ENCODE assay signal across 22 cellular contexts in the genomic region with DNA sequence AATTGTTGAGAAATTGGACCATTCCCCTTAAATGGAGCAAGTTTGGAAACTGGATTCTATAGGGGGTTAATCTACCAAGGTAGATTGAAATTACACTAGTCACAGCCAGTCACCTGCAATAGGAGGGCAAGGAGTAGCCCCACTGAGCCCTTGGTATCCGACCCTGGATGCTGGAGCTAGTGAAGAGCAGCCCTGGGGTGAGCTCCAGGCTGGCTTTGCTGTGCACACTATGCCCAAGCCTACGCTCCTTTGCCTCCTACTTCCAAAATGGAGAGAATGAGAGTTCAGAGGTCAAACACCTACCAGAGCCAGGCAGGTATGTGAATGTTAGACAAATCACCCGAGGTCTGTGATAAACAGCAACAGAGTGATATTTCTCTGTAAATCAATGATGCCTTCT. TPM values are rescaled to one million over a fixed set of nuclear protein-coding genes. Genes with fewer than 3 reads are reported as not detected.
DNase-seq lines count a peak whose midpoint lies in the region; ATAC-seq and TF ChIP-seq lines count a peak whose summit lies in the region.
"Had no signal": no experiment of that assay in that cellular context is flagged by ENCODE, and none has a peak within 500 bp of the region (broad histone marks: within the 10 kb centered on the region; RNA-seq: fewer than 3 reads in every experiment).

No MANE protein-coding gene starts in this region.

- no peaks in the 10 kb centered on the region for H3K9me3 Mint-ChIP-seq in T-helper 1 cell treated with Interleukin-12 subunit alpha and Interleukin-12 subunit beta and Interleukin-4 antibody, amounts not matched to agents 30 μg/mL and 1 μg/mL, for 36 hours
- H3K9me3 Mint-ChIP-seq in T-cell = no peaks in the 10 kb centered on the region
- H3K9me3 Mint-ChIP-seq: activated naive CD4-positive, alpha-beta T cell treated with anti-CD3 and anti-CD28 coated beads, Interleukin-2, amount 50 U/mL, for 72 hours had no signal

- peak overlapping the region; percentile 20 for H3K27ac Mint-ChIP-seq in T-helper 1 cell treated with Interleukin-12 subunit alpha and Interleukin-12 subunit beta and Interleukin-4 antibody, amounts not matched to agents 30 μg/mL and 1 μg/mL, for 36 hours
- H3K27ac Mint-ChIP-seq in T-cell = peak overlapping the region; percentile 36 to 61

- H3K36me3 ChIP-seq in A673 (ENCODE audit: insufficient read depth, low read length, poor library complexity, severe bottlenecking) (peaks cover 48% of the 10 kb centered on the region), mesenchymal stem cell (ENCODE audit: control insufficient read depth in 1 of 2, insufficient read depth in 2 of 2, low read depth in 1 of 2, low read length in 2 of 2) (peaks cover 28 to 56% of the 10 kb centered on the region in 2 experiments)

- H3K23ac ChIP-seq in mesenchymal stem cell (ENCODE audit: low read length in 2 of 2) = no peak overlapping the region

- H3K36me3 Mint-ChIP-seq in T-helper 1 cell treated with Interleukin-12 subunit alpha and Interleukin-12 subunit beta and Interleukin-4 antibody, amounts not matched to agents 30 μg/mL and 1 μg/mL, for 36 hours (ENCODE audit: low read depth) = peaks cover 33% of the 10 kb centered on the region
- H3K36me3 Mint-ChIP-seq in T-cell = peaks cover 30% of the 10 kb centered on the region

- no peaks in the 10 kb centered on the region for H3K27me3 ChIP-seq in A673 (replicated peaks; ENCODE audit: insufficient read depth, low read depth, low read length, poor library complexity)
- no peaks in the 10 kb centered on the region for H3K27me3 ChIP-seq in mesenchymal stem cell (ENCODE audit: control insufficient read depth in 1 of 2, insufficient read depth in 1 of 2, low read length in 2 of 2)
- H3K27me3 ChIP-seq: esophagus muscularis mucosa, pancreas, tibial artery had no signal

- no peak overlapping the region for H2BK12ac ChIP-seq in mesenchymal stem cell (ENCODE audit: low read length in 2 of 2)

- no peak overlapping the region for H4K8ac ChIP-seq in mesenchymal stem cell (ENCODE audit: low read length)

- H3K9me3 ChIP-seq in A673 (ENCODE audit: low read depth, low read length, poor library complexity, severe bottlenecking) (no peaks in the 10 kb centered on the region), mesenchymal stem cell (ENCODE audit: control insufficient read depth, low read length) (no peaks in the 10 kb centered on the region)
- H3K9me3 ChIP-seq: A549, esophagus muscularis mucosa, pancreas, tibial artery had no signal

- H3K4ac ChIP-seq in mesenchymal stem cell (ENCODE audit: low read depth in 1 of 2, low read length in 2 of 2) = no peak overlapping the region

- H2BK5ac ChIP-seq in mesenchymal stem cell (ENCODE audit: low read depth, low read length, poor library complexity, severe bottlenecking) = no peak overlapping the region

- H2AFZ ChIP-seq in mesenchymal stem cell (ENCODE audit: low read depth, low read length) = no peak overlapping the region

- peaks cover 2% of the 10 kb centered on the region for H3K79me1 ChIP-seq in mesenchymal stem cell (replicated peaks; ENCODE audit: low read length, poor library complexity, severe bottlenecking)

- H4K91ac ChIP-seq in mesenchymal stem cell (ENCODE audit: low read length) = no peak overlapping the region

- CTCF ChIA-PET in A673 (lab: Charles Lee) (no interaction called here), T-cell (lab: Charles Lee) (interaction anchor here in 1 of 2 donors (0.5 kb wide), 1 partner anchor 14 kb away, joined by 3 read pairs; no protein-coding TSS in a partner anchor)

- H3K4me3 Mint-ChIP-seq in T-helper 1 cell treated with Interleukin-12 subunit alpha and Interleukin-12 subunit beta and Interleukin-4 antibody, amounts not matched to agents 30 μg/mL and 1 μg/mL, for 36 hours = no peak overlapping the region
- H3K4me3 Mint-ChIP-seq in T-cell = no peak overlapping the region

- POLR2A ChIA-PET in A673 (lab: Charles Lee; ENCODE audit: low non-redundant PET) (no interaction called here), T-cell (lab: Charles Lee) (interaction anchor here in 1 of 2 donors (0.5 kb wide), 1 partner anchor 135 kb away, joined by 3 read pairs; no protein-coding TSS in a partner anchor)

- H3K9ac ChIP-seq in mesenchymal stem cell (ENCODE audit: low read length) = no peak overlapping the region
- H3K9ac ChIP-seq: KMS-11 had no signal

- H3K4me2 ChIP-seq in mesenchymal stem cell (ENCODE audit: low read length, poor library complexity, severe bottlenecking) = no peak overlapping the region
- H3K4me2 ChIP-seq: A549, KMS-11 had no signal

- H3K14ac ChIP-seq in mesenchymal stem cell (ENCODE audit: low read length in 2 of 2) = no peak overlapping the region

- intact Hi-C loops in A673 (cut with micrococcal nuclease; ENCODE audit: unreplicated experiment) = no loop called here

- no peak overlapping the region for H2BK120ac ChIP-seq in mesenchymal stem cell (ENCODE audit: low read depth, low read length)

- peak overlapping the region; percentile 7 for H2AK5ac ChIP-seq in mesenchymal stem cell (ENCODE audit: low read length, severe bottlenecking)

- no peak overlapping the region for H3K4me3 ChIP-seq in A673 (ENCODE audit: low read depth, low read length, poor library complexity, severe bottlenecking)
- H3K4me3 ChIP-seq in mesenchymal stem cell (ENCODE audit: insufficient read depth in 1 of 2, low read depth in 1 of 2, low read length in 2 of 2) = no peak overlapping the region
- H3K4me3 ChIP-seq: A549, esophagus muscularis mucosa, pancreas, SK-N-MC, skin epidermis, tibial artery had no signal

- H3K4me1 ChIP-seq in A673 (ENCODE audit: insufficient read depth, low read length, poor library complexity, severe bottlenecking) (no peaks in the 10 kb centered on the region), mesenchymal stem cell (ENCODE audit: control insufficient read depth, insufficient read depth, low read depth, low read length) (peaks cover 4% of the 10 kb centered on the region)
- H3K4me1 ChIP-seq: pancreas had no signal

- no peak for ATAC-seq in T-cell (replicated peaks in 1 of 4)
- ATAC-seq: A549; activated naive CD4-positive, alpha-beta T cell treated with anti-CD3 and anti-CD28 coated beads, Interleukin-2, amount 50 U/mL, for 72 hours; pancreas had no signal

- no peak overlapping the region for H3K18ac ChIP-seq in mesenchymal stem cell (ENCODE audit: low read depth in 1 of 2, low read length in 2 of 2)

- WGBS in mesenchymal stem cell = 100% methylated on average over 3 of the region's 3 CpGs

- no peak overlapping the region for H2BK15ac ChIP-seq in mesenchymal stem cell (ENCODE audit: low read depth, poor library complexity, severe bottlenecking)

- H3K4me1 Mint-ChIP-seq in T-helper 1 cell treated with Interleukin-12 subunit alpha and Interleukin-12 subunit beta and Interleukin-4 antibody, amounts not matched to agents 30 μg/mL and 1 μg/mL, for 36 hours (ENCODE audit: low read depth) = peaks cover 9% of the 10 kb centered on the region
- peaks cover 12 to 15% (median 13%) of the 10 kb centered on the region in 3 donors for H3K4me1 Mint-ChIP-seq in T-cell

- peak overlapping the region; percentile 58 for H3K27ac ChIP-seq in A673 (ENCODE audit: low read depth, low read length, poor library complexity, severe bottlenecking)
- H3K27ac ChIP-seq in mesenchymal stem cell (ENCODE audit: low read length, poor library complexity, severe bottlenecking) = peak overlapping the region; percentile 20
- H3K27ac ChIP-seq: A549, esophagus muscularis mucosa, KMS-11, pancreas, skin epidermis, tibial artery had no signal

- DNase-seq in T-helper 1 cell (no peak), A673 (ENCODE audit: low spot score) (no peak), T-cell (no peak), mesenchymal stem cell (no peak), NCI-H526 (lab: John Stamatoyannopoulos, UW) (no peak), OCI-M2 (lab: John Stamatoyannopoulos, UW; ENCODE audit: unreplicated experiment) (no peak), NCI-H187 treated with DMSO at 0.1 percent for 48 hours (lab: John Stamatoyannopoulos, UW) (no peak)
- DNase-seq: CD8-positive, alpha-beta memory T cell; NCI-H1048; NCI-H524 treated with DMSO at 0.1 percent for 48 hours; stimulated activated CD4-positive, alpha-beta T cell treated with anti-CD3 and anti-CD28 coated beads, Interleukin-4, amount 100 ng/mL, for 24 hours had no signal

- BruUV-seq in A673 (replicated peaks; lab: Mats Ljungman, UMichigan) = no TSS peak

- TF ChIP-seq CTCF in A673 (conservative IDR thresholded peaks at IDR 0.05; ENCODE audit: low read depth, low read length) = no peak

- no peaks in the 10 kb centered on the region for H3K27me3 Mint-ChIP-seq in T-helper 1 cell treated with Interleukin-12 subunit alpha and Interleukin-12 subunit beta and Interleukin-4 antibody, amounts not matched to agents 30 μg/mL and 1 μg/mL, for 36 hours (ENCODE audit: low read depth)
- H3K27me3 Mint-ChIP-seq in T-cell = no peaks in the 10 kb centered on the region
- H3K27me3 Mint-ChIP-seq: CD8-positive, alpha-beta memory T cell had no signal

RNA-seq across cellular contexts. Expression of a gene that starts 23.7 kb away (rescaled TPM):
- total RNA-seq in A673 (2021) (216 and 223 TPM in 2 replicates), T-cell (100 to 1,000 TPM; 108 to 145 (median 122) TPM)
- 122 TPM for polyA plus RNA-seq in mesenchymal stem cell (2013, experiment 1 of 2)
- 130 TPM for polyA plus RNA-seq in mesenchymal stem cell (2013, experiment 2 of 2)

RNA-seq across cellular contexts. Expression of a gene that starts 34.4 kb away (rescaled TPM):
- total RNA-seq in A673 (2021) (0.09 and 0.24 TPM in 2 replicates), T-cell (10 to 100 TPM; 52.7 to 89.2 (median 72.9) TPM)
- polyA plus RNA-seq in mesenchymal stem cell (2013, experiment 1 of 2) = 0.50 TPM
- 0.27 TPM for polyA plus RNA-seq in mesenchymal stem cell (2013, experiment 2 of 2)
- total RNA-seq: bronchial epithelial cell, H4 had no signal

RNA-seq across cellular contexts. Expression of a gene that starts 43.9 kb away (rescaled TPM):
- total RNA-seq in A673 (2021) = 545 and 558 TPM in 2 replicates
- total RNA-seq in T-cell = 100 to 1,000 TPM; 159 to 174 (median 168) TPM
- 156 TPM for polyA plus RNA-seq in mesenchymal stem cell (2013, experiment 1 of 2)
- 159 TPM for polyA plus RNA-seq in mesenchymal stem cell (2013, experiment 2 of 2)

RNA-seq across cellular contexts. Expression of a gene that starts 44.1 kb away (rescaled TPM):
- total RNA-seq in A673 (2021) (44.0 and 47.6 TPM in 2 replicates), T-cell (10 to 100 TPM; 19.9 to 31.3 (median 28.7) TPM)
- polyA plus RNA-seq in mesenchymal stem cell (2013, experiment 1 of 2) = 26.3 TPM
- polyA plus RNA-seq in mesenchymal stem cell (2013, experiment 2 of 2) = 26.7 TPM

Comparison
In these comparisons a context has a peak if more than half of its experiments do, and no peak if none do; other contexts are left out.
1. RNA of a gene that starts 34.4 kb away (total RNA-seq): 52.7 to 89.2 TPM in T-cell; 0.09 to 0.24 TPM in A673; every median in the first group is over 10 times any median in the second.